In the genomic region with DNA sequence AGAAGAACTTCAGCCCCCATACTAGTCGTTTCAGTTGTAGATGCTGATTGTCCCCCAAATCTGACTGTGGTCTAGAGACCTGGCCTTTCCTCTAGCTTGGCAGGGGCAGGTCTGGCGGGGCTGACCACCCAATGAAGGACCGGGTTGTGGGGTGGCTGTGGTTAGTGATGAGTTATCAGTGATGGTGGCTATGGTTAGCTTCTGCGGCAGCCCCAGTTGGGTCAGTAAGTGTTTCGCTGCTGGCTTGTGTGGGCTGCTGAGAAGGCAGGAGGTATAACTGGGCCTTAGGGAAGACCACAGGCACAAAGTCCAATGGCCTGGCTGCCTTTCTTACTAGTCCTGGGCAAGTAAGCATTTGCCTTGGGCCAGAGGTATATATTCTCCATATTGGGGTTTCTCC, we compare ENCODE assay signal across 18 cellular contexts. TPM values are rescaled to one million over a fixed set of nuclear protein-coding genes. Genes with fewer than 3 reads are reported as not detected.
A peak's percentile ranks its signal among the peaks of the same experiment; 100 is the strongest.
DNase-seq lines count a peak whose midpoint lies in the region; ATAC-seq, FAIRE-seq and TF ChIP-seq lines count a peak whose summit lies in the region.
"Had no signal": no experiment of that assay in that cellular context is flagged by ENCODE, and none has a peak within 500 bp of the region (broad histone marks: within the 10 kb centered on the region; RNA-seq: fewer than 3 reads in every experiment).

No MANE protein-coding gene starts in this region.

- H3K4me1 ChIP-seq in ACC112 (ENCODE audit: control insufficient read depth, insufficient read depth, low read length, unreplicated experiment) (peaks cover 24% of the 10 kb centered on the region), adipocyte (ENCODE audit: control insufficient read depth, insufficient read depth, low read length) (peaks cover 36% of the 10 kb centered on the region), keratinocyte (ENCODE audit: control insufficient read depth, extremely low read depth, insufficient read depth, low read length) (peaks cover 22% of the 10 kb centered on the region), spleen (peaks cover 0 to 14% (median 3%) of the 10 kb centered on the region in 6 donors), sigmoid colon (peaks cover 0 to 5% (median 0%) of the 10 kb centered on the region in 4 donors)
- no peaks in the 10 kb centered on the region for H3K4me1 ChIP-seq in effector memory CD4-positive, alpha-beta T cell (ENCODE audit: control insufficient read depth, insufficient read depth, low read length, poor library complexity, severe bottlenecking)

- H2AFZ ChIP-seq in ACC112 (ENCODE audit: low read length, unreplicated experiment) (peak overlapping the region; percentile 31), keratinocyte (ENCODE audit: control insufficient read depth, low read length) (no peak overlapping the region)

- H3K4me3 ChIP-seq in ACC112 (ENCODE audit: low read depth, low read length) (no peak overlapping the region), adipocyte (ENCODE audit: low read length) (peak overlapping the region; percentile 42), keratinocyte (ENCODE audit: control insufficient read depth in 2 of 3, extremely low read depth in 1 of 3, insufficient read depth in 2 of 3, low read depth in 1 of 3, low read length in 3 of 3) (no peak overlapping the region), spleen (no peak overlapping the region), sigmoid colon (no peak overlapping the region)
- no peak overlapping the region for H3K4me3 ChIP-seq in effector memory CD4-positive, alpha-beta T cell (ENCODE audit: insufficient read depth, low read depth, low read length, poor library complexity, severe bottlenecking)
- H3K4me3 ChIP-seq: BLaER1 treated with 17β-estradiol and CSF1 and Interleukin-3, amounts not matched to agents 10 nM and 100 nM had no signal

- no peaks in the 10 kb centered on the region for H3K27me3 ChIP-seq in ACC112 (ENCODE audit: insufficient read depth, low read length)
- no peaks in the 10 kb centered on the region for H3K27me3 ChIP-seq in adipocyte (replicated peaks; ENCODE audit: control insufficient read depth, insufficient read depth, low read length)
- H3K27me3 ChIP-seq in keratinocyte (ENCODE audit: control insufficient read depth, extremely low read depth, insufficient read depth, low read length): no peaks in the 10 kb centered on the region
- H3K27me3 ChIP-seq in spleen (replicated peaks in 1 of 7): no peaks in the 10 kb centered on the region
- no peaks in the 10 kb centered on the region for H3K27me3 ChIP-seq in effector memory CD4-positive, alpha-beta T cell (replicated peaks; ENCODE audit: control insufficient read depth, insufficient read depth, low read length, poor library complexity, severe bottlenecking)
- H3K27me3 ChIP-seq in sigmoid colon: no peaks in the 10 kb centered on the region
- H3K27me3 ChIP-seq: BLaER1 treated with 17β-estradiol and CSF1 and Interleukin-3, amounts not matched to agents 10 nM and 100 nM had no signal

- dilution Hi-C loops in keratinocyte (cut with MboI; ENCODE audit: extremely low pct_ligation_motif_present, low sequenced_read_pairs): no loop called here

- no peaks in the 10 kb centered on the region for H3K79me2 ChIP-seq in ACC112 (ENCODE audit: control insufficient read depth, insufficient read depth, low read length, unreplicated experiment)
- no peaks in the 10 kb centered on the region for H3K79me2 ChIP-seq in keratinocyte (ENCODE audit: control insufficient read depth, insufficient read depth, low read length)

- H3K9me3 ChIP-seq in adipocyte (ENCODE audit: control insufficient read depth, low read length): no peaks in the 10 kb centered on the region
- H3K9me3 ChIP-seq in keratinocyte (ENCODE audit: control insufficient read depth, low read depth, low read length): no peaks in the 10 kb centered on the region
- H3K9me3 ChIP-seq in spleen: no peaks in the 10 kb centered on the region
- no peaks in the 10 kb centered on the region for H3K9me3 ChIP-seq in effector memory CD4-positive, alpha-beta T cell (ENCODE audit: control insufficient read depth, low read length)
- H3K9me3 ChIP-seq in sigmoid colon: no peaks in the 10 kb centered on the region

- H3K36me3 ChIP-seq in ACC112 (ENCODE audit: insufficient read depth, low read length) (no peaks in the 10 kb centered on the region), adipocyte (ENCODE audit: control insufficient read depth, insufficient read depth, low read length, severe bottlenecking) (no peaks in the 10 kb centered on the region), keratinocyte (ENCODE audit: control insufficient read depth in 2 of 2, extremely low read depth in 1 of 2, insufficient read depth in 2 of 2, low read length in 2 of 2) (no peaks in the 10 kb centered on the region), spleen (no peaks in the 10 kb centered on the region), sigmoid colon (no peaks in the 10 kb centered on the region)
- H3K36me3 ChIP-seq in effector memory CD4-positive, alpha-beta T cell (ENCODE audit: control insufficient read depth, insufficient read depth, low read length): no peaks in the 10 kb centered on the region
- H3K36me3 ChIP-seq: BLaER1 treated with 17β-estradiol and CSF1 and Interleukin-3, amounts not matched to agents 10 nM and 100 nM had no signal

- TF ChIP-seq CTCF in keratinocyte (optimal IDR thresholded peaks at IDR 0.05 in 1 of 3, IDR thresholded peaks at IDR 0.05 in 1 of 3, conservative IDR thresholded peaks at IDR 0.05 in 1 of 3; ENCODE audit: extremely low read depth in 1 of 3, insufficient read depth in 2 of 3, low read length in 3 of 3) (no peak), spleen (IDR thresholded peaks at IDR 0.05 in 8 of 11, conservative IDR thresholded peaks at IDR 0.05 in 3 of 11) (no peak), sigmoid colon (IDR thresholded peaks at IDR 0.05) (no peak)

- no peaks in the 10 kb centered on the region for H3K9me1 ChIP-seq in keratinocyte (ENCODE audit: control insufficient read depth, extremely low read depth, insufficient read depth, low read length)

- intact Hi-C loops in spleen (cut with DNase I; ENCODE audit: low total_unique reads): no loop called here
- intact Hi-C loops in sigmoid colon (cut with DNase I): no loop called here

- peak overlapping the region; percentile 24 for H3K27ac ChIP-seq in ACC112 (ENCODE audit: low read depth, low read length)
- H3K27ac ChIP-seq in keratinocyte (ENCODE audit: control insufficient read depth, insufficient read depth, low read length): peak overlapping the region; percentile 57
- H3K27ac ChIP-seq in spleen: peak overlapping the region in 6 of 8 donors; percentile 22 to 66 (median 56)
- H3K27ac ChIP-seq in effector memory CD4-positive, alpha-beta T cell (ENCODE audit: insufficient read depth, low read length, poor library complexity, severe bottlenecking): no peak overlapping the region
- H3K27ac ChIP-seq in sigmoid colon: peak overlapping the region in 2 of 4 donors; percentile 39 to 42
- H3K27ac ChIP-seq: BLaER1 treated with 17β-estradiol and CSF1 and Interleukin-3, amounts not matched to agents 10 nM and 100 nM had no signal

- no peak for ATAC-seq in stimulated activated naive CD8-positive, alpha-beta T cell treated with anti-CD3 and anti-CD28 coated beads, Interleukin-15, Interleukin-2, amounts not matched to agents 100 U/mL and 50 U/mL, for 24 hours

- H3K9ac ChIP-seq in adipocyte (ENCODE audit: low read length) (peak overlapping the region; percentile 48), keratinocyte (ENCODE audit: control insufficient read depth, extremely low read depth, insufficient read depth, low read length) (no peak overlapping the region)
- H3K9ac ChIP-seq: BLaER1 treated with 17β-estradiol and CSF1 and Interleukin-3, amounts not matched to agents 10 nM and 100 nM had no signal

- no peak overlapping the region for H3K4me2 ChIP-seq in keratinocyte (ENCODE audit: control insufficient read depth, extremely low read depth, insufficient read depth, low read depth, low read length)

- FAIRE-seq in keratinocyte (lab: Jason Lieb, UNC): peak; percentile 13

- TF ChIP-seq POLR2A in spleen (IDR thresholded peaks at IDR 0.05) (no peak), sigmoid colon (IDR thresholded peaks at IDR 0.05) (no peak)

- no peak for TF ChIP-seq EP300 in sigmoid colon (IDR thresholded peaks at IDR 0.05)

- no peaks in the 10 kb centered on the region for H4K20me1 ChIP-seq in keratinocyte (ENCODE audit: control insufficient read depth, extremely low read depth, insufficient read depth, low read length)
- H4K20me1 ChIP-seq: BLaER1 treated with 17β-estradiol and CSF1 and Interleukin-3, amounts not matched to agents 10 nM and 100 nM had no signal

- DNase-seq in adipocyte (ENCODE audit: low read depth) (no peak), keratinocyte (ENCODE audit: low read depth, low spot score) (no peak), spleen (no peak), sigmoid colon (no peak), NCI-H510A treated with DMSO at 0.1 percent for 48 hours (lab: John Stamatoyannopoulos, UW) (no peak)
- no peak for DNase-seq in effector memory CD4-positive, alpha-beta T cell
- DNase-seq in stimulated activated naive CD8-positive, alpha-beta T cell treated with anti-CD3 and anti-CD28 coated beads, Interleukin-15, Interleukin-2, amounts not matched to agents 100 U/mL and 50 U/mL, for 24 hours: no peak
- DNase-seq: 8988T, DMS79 treated with DMSO at 0.1 percent for 48 hours, H7, NCI-H1930, NCI-H2171, NCI-H446 treated with DMSO at 0.1 percent for 48 hours, NCI-H774 had no signal

- WGBS in spleen, 5 donors: 80 to 95% (median 89%) methylated on average over 5 of the region's 5 CpGs
- 92 to 93% methylated on average over 5 of the region's 5 CpGs for WGBS in sigmoid colon, 2 donors

RNA-seq across cellular contexts. Expression of a gene that starts 21.3 kb away (rescaled TPM):
- polyA plus RNA-seq in keratinocyte: 0.35 to 0.49 TPM (median 0.41 TPM) in 3 replicates
- polyA plus RNA-seq in keratinocyte (2011; ENCODE audit: low read depth): not detected
- polyA plus RNA-seq in keratinocyte (2011; cell fraction: cytosol; rRNA removed): 0.06 and 0.14 TPM in 2 replicates
- polyA plus RNA-seq in keratinocyte (2011; cell fraction: nucleus; rRNA removed): 1.1 TPM in 2 replicates
- 0.38 and 0.48 TPM in 2 replicates for polyA plus RNA-seq in keratinocyte (2012; ENCODE audit: low replicate concordance)
- 0.66 to 0.93 TPM (median 0.73 TPM) in 3 replicates for polyA minus RNA-seq in keratinocyte
- 1.5 TPM for polyA minus RNA-seq in keratinocyte (2011; cell fraction: cytosol; rRNA and poly(A)+ RNA removed)
- 2.1 and 2.7 TPM in 2 replicates for polyA minus RNA-seq in keratinocyte (2011; cell fraction: nucleus; rRNA and poly(A)+ RNA removed)
- 1 to 10 TPM in 4 of 7 donors, under 1 TPM in 2, not detected in 1; 0.46 to 1.9 (median 1.3) TPM for total RNA-seq in spleen
- polyA plus RNA-seq in spleen: under 1 TPM; 0.02 to 0.22 (median 0.07) TPM
- total RNA-seq in sigmoid colon: under 1 TPM in 2 of 4 donors, not detected in 2; 0.36 to 0.55 TPM
- 1 to 10 TPM in 1 of 3 donors, under 1 TPM in 1, not detected in 1; 0.23 to 1.3 TPM for polyA plus RNA-seq in sigmoid colon
- total RNA-seq: G401, LHCN-M2 had no signal
